ENCODE assay signal across 16 cellular contexts in the genomic region with DNA sequence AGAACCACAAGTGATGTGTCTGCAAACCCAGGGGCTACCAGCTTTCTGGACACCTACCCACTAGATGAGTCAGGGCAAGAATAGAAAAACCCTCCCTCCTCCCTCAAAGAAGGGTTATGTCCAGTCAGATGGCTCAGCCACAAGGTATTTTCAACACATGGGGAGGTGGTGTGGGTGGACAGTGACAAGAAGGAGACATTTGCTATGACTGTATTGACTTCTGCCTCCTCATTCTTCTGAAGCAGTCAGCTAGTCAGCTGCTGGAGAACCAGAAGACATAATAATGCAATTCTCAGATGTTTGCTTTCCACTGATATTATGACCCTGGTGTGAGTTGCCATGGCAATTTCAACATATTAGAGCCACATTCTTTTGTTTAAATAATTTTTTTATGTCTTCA.
A peak's percentile ranks its signal among the peaks of the same experiment; 100 is the strongest.
DNase-seq lines count a peak whose midpoint lies in the region; ATAC-seq, FAIRE-seq and TF ChIP-seq lines count a peak whose summit lies in the region.
"Had no signal": no experiment of that assay in that cellular context is flagged by ENCODE, and none has a peak within 500 bp of the region (broad histone marks: within the 10 kb centered on the region; RNA-seq: fewer than 3 reads in every experiment).

No MANE protein-coding gene starts in this region.

- H4K20me1 ChIP-seq in IMR-90 (ENCODE audit: insufficient read depth, low read length), result no peaks in the 10 kb centered on the region

- no peak overlapping the region for H2BK20ac ChIP-seq in IMR-90 (ENCODE audit: low read depth, low read length)

- FAIRE-seq in frontal cortex (lab: Jason Lieb, UNC), result no peak
- FAIRE-seq: kidney had no signal

- H3K4me2 ChIP-seq in IMR-90 (ENCODE audit: low read depth, low read length), result no peak overlapping the region
- H3K4me2 ChIP-seq: neural progenitor cell had no signal

- no peak overlapping the region for H3K56ac ChIP-seq in IMR-90 (ENCODE audit: extremely low read depth, insufficient read depth, low read length)

- H3K27ac ChIP-seq in IMR-90 (ENCODE audit: insufficient read depth, low read length) (no peak overlapping the region), uterus (no peak overlapping the region)
- H3K27ac ChIP-seq: neural progenitor cell, SK-N-MC had no signal

- no peak overlapping the region for H3K9ac ChIP-seq in IMR-90 (ENCODE audit: low read depth, low read length)
- H3K9ac ChIP-seq: neural progenitor cell had no signal

- no peak overlapping the region for H4K5ac ChIP-seq in IMR-90 (ENCODE audit: low read depth, low read length)

- H2BK5ac ChIP-seq in IMR-90 (ENCODE audit: low read depth, low read length, poor library complexity, severe bottlenecking), result peak overlapping the region; percentile 29

- H2AFZ ChIP-seq in IMR-90 (replicated peaks; ENCODE audit: low read length, poor library complexity), result no peak overlapping the region
- H2AFZ ChIP-seq: neural progenitor cell had no signal

- TF ChIP-seq POLR2A in IMR-90 (IDR thresholded peaks at IDR 0.05; ENCODE audit: low read depth, low read length), result no peak
- no peak for TF ChIP-seq POLR2A in uterus (IDR thresholded peaks at IDR 0.05)

- no peak overlapping the region for H4K8ac ChIP-seq in IMR-90 (ENCODE audit: low read depth in 2 of 2, low read length in 2 of 2)

- POLR2A ChIA-PET in IMR-90 (lab: Charles Lee; ENCODE audit: unreplicated experiment), result no interaction called here

- no peaks in the 10 kb centered on the region for H3K27me3 ChIP-seq in IMR-90 (ENCODE audit: control insufficient read depth, insufficient read depth, low read length)
- H3K27me3 ChIP-seq in uterus, result no peaks in the 10 kb centered on the region
- H3K27me3 ChIP-seq: neural progenitor cell had no signal

- no peak overlapping the region for H2AK5ac ChIP-seq in IMR-90 (ENCODE audit: low read depth, low read length)

- CTCF ChIA-PET in IMR-90 (lab: Yijun Ruan, JAX), result no interaction called here

- no peak overlapping the region for H2BK15ac ChIP-seq in IMR-90 (ENCODE audit: low read depth, low read length)

- H3K14ac ChIP-seq in IMR-90 (replicated peaks; ENCODE audit: low read depth, low read length), result no peak overlapping the region

- in situ Hi-C loops in IMR-90 (cut with MboI; ENCODE audit: low sequenced_read_pairs), result no loop called here

- no peak for TF ChIP-seq CTCF in IMR-90 (conservative IDR thresholded peaks at IDR 0.05; ENCODE audit: low read depth, low read length)
- no peak for TF ChIP-seq CTCF in uterus (IDR thresholded peaks at IDR 0.05)

- H3K4ac ChIP-seq in IMR-90 (ENCODE audit: low read depth, low read length), result no peak overlapping the region

- H3K36me3 ChIP-seq in IMR-90 (ENCODE audit: control insufficient read depth, insufficient read depth, low read length), result no peaks in the 10 kb centered on the region
- no peaks in the 10 kb centered on the region for H3K36me3 ChIP-seq in uterus
- H3K36me3 ChIP-seq: neural progenitor cell had no signal

- dilution Hi-C loops in IMR-90 (cut with HindIII; ENCODE audit: low sequenced_read_pairs, unreplicated experiment), result no loop called here

- H3K18ac ChIP-seq in IMR-90 (ENCODE audit: low read depth, low read length), result no peak overlapping the region; the same call in 1 of the 2 replicates

- no peak overlapping the region for H2BK120ac ChIP-seq in IMR-90 (ENCODE audit: low read depth, low read length)

- H3K9me3 ChIP-seq in IMR-90 (ENCODE audit: control insufficient read depth, insufficient read depth, low read length), result no peaks in the 10 kb centered on the region
- no peaks in the 10 kb centered on the region for H3K9me3 ChIP-seq in uterus

- H3K9me1 ChIP-seq in IMR-90 (ENCODE audit: insufficient read depth, low read length), result no peaks in the 10 kb centered on the region

- BruUV-seq in IMR-90 (replicated peaks; lab: Mats Ljungman, UMichigan), result no TSS peak

- no peak overlapping the region for H3K4me3 ChIP-seq in IMR-90 (ENCODE audit: insufficient read depth, low read depth, low read length)
- no peak overlapping the region for H3K4me3 ChIP-seq in uterus
- H3K4me3 ChIP-seq: neural progenitor cell, SK-N-MC had no signal

- no peaks in the 10 kb centered on the region for H3K79me1 ChIP-seq in IMR-90 (ENCODE audit: low read depth in 1 of 2, low read length in 2 of 2)

- no peak overlapping the region for H4K91ac ChIP-seq in IMR-90 (ENCODE audit: insufficient read depth, low read depth, low read length)

- peaks cover 2% of the 10 kb centered on the region; the same call in 1 of the 2 replicates for H3K4me1 ChIP-seq in IMR-90 (ENCODE audit: control insufficient read depth, insufficient read depth, low read length)
- no peaks in the 10 kb centered on the region for H3K4me1 ChIP-seq in uterus

- TF ChIP-seq RAD21 in IMR-90 (IDR thresholded peaks at IDR 0.05; ENCODE audit: low read length), result no peak

- no peak overlapping the region for H2AK9ac ChIP-seq in IMR-90 (replicated peaks; ENCODE audit: low read depth, low read length, poor library complexity)

- H3K23ac ChIP-seq in IMR-90 (ENCODE audit: low read depth, low read length), result no peak overlapping the region

- intact Hi-C loops in IMR-90 (cut with micrococcal nuclease), result no loop called here
- intact Hi-C loops in uterus (cut with DNase I; ENCODE audit: low total_unique reads), result no loop called here

- DNase-seq in EH (ENCODE audit: low read depth) (peak; percentile 42), IMR-90 (peak; percentile 91), glomerular visceral epithelial cell (ENCODE audit: extremely low spot score) (peak; percentile 1), KG1 (lab: John Stamatoyannopoulos, UW) (no peak), frontal cortex (ENCODE audit: low spot score in 2 of 2) (no peak), uterus (no peak)
- DNase-seq in stimulated activated CD4-positive, alpha-beta T cell treated with anti-CD3 and anti-CD28 coated beads, Interleukin-4, amount 100 ng/mL, for 24 hours, result no peak
- DNase-seq: activated CD4-positive, alpha-beta T cell treated with anti-CD3 and anti-CD28 coated beads, Interleukin-2, amount 50 U/mL, for 1 hour; amniotic stem cell; CD8-positive, alpha-beta memory T cell; kidney; MM.1S; stimulated activated naive CD4-positive, alpha-beta T cell had no signal

- ATAC-seq in GM21619 (IDR thresholded peaks at IDR 0.05; ENCODE audit: unreplicated experiment), result peak; percentile 47
- peak; percentile 76 for ATAC-seq in IMR-90 (ENCODE audit: low read depth)

TF ChIP-seq in IMR-90, 13 proteins besides CTCF, POLR2A, EP300 and RAD21:
- TF ChIP-seq, protein P1, sequence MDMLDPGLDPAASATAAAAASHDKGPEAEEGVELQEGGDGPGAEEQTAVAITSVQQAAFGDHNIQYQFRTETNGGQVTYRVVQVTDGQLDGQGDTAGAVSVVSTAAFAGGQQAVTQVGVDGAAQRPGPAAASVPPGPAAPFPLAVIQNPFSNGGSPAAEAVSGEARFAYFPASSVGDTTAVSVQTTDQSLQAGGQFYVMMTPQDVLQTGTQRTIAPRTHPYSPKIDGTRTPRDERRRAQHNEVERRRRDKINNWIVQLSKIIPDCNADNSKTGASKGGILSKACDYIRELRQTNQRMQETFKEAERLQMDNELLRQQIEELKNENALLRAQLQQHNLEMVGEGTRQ (IDR thresholded peaks at IDR 0.05; ENCODE audit: low read depth, low read length), result peak; percentile 31; the same call in 1 of the 2 replicates
- no peak for TF ChIP-seq RCOR1 (IDR thresholded peaks at IDR 0.05; ENCODE audit: insufficient replicate concordance, low read length)
- TF ChIP-seq MAZ (IDR thresholded peaks at IDR 0.05; ENCODE audit: borderline replicate concordance, low read depth, low read length), result no peak
- peak; percentile 32; the same call in 1 of the 2 replicates for TF ChIP-seq NFE2L2 (IDR thresholded peaks at IDR 0.05; ENCODE audit: low read depth, low read length)
- peak; percentile 73 for TF ChIP-seq FOS (IDR thresholded peaks at IDR 0.05; ENCODE audit: low read depth, low read length)
- 0 out of 2 replicates have a peak, but pooled peaks have one; percentile 29 for TF ChIP-seq MXI1 (IDR thresholded peaks at IDR 0.05; ENCODE audit: borderline replicate concordance, low read depth, low read length)
- 0 out of 2 replicates have a peak, but pooled peaks have one; percentile 20 for TF ChIP-seq CEBPB (IDR thresholded peaks at IDR 0.05; ENCODE audit: low read depth, low read length)

Comparison
In these comparisons a context has a peak if more than half of its experiments do, and no peak if none do; other contexts are left out.
1. DNase-seq: peak in EH (single experiment), IMR-90 (single experiment) and glomerular visceral epithelial cell (single experiment); none in KG1 (single experiment), frontal cortex (0 of 2), stimulated activated CD4-positive, alpha-beta T cell treated with anti-CD3 and anti-CD28 coated beads, Interleukin-4, amount 100 ng/mL, for 24 hours (single experiment) and uterus (0 of 2).